In the genomic region with DNA sequence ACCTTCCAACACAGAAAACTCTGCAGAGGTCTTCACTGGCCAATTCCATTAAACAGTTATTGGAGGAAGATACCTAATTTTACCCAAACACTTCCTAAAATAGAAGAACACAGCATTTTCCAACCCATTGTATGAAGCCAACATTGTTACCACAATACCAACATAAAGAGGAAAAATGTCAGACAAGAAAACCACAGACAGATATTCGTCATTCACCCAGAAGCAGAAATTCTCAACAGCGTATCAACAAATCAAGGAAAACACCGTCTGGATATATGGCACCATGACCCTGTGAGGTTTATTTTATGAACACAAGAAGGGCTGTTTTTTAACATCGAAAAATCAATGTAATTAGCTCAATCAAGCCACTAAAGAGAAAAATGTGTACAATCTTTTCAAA, we compare ENCODE assay signal across 20 cellular contexts.
"Had no signal": no experiment of that assay in that cellular context is flagged by ENCODE, and none has a peak within 500 bp of the region (broad histone marks: within the 10 kb centered on the region; RNA-seq: fewer than 3 reads in every experiment).

No MANE protein-coding gene starts in this region.

- DNase-seq: activated CD4-positive, alpha-beta memory T cell treated with anti-CD3 and anti-CD28 coated beads, Interleukin-2, amount 10 ng/mL, durations not matched to agents 7 days and 5 days; activated CD4-positive, alpha-beta T cell treated with anti-CD3 and anti-CD28 coated beads for 1 hour; activated CD4-positive, alpha-beta T cell treated with anti-CD3 and anti-CD28 coated beads, Interleukin-2, amount 10 ng/mL, durations not matched to agents 7 days and 5 days; activated naive CD8-positive, alpha-beta T cell treated with anti-CD3 and anti-CD28 coated beads, Interleukin-2, amount 50 U/mL, for 24 hours; activated T-cell treated with anti-CD3 and anti-CD28 coated beads, Interleukin-2, amount 50 U/mL, for 4 hours; amygdala; colonic mucosa; effector CD8-positive, alpha-beta T cell; esophagus squamous epithelium; left lung; lower lobe of right lung; mesendoderm; mucosa of descending colon; right cardiac atrium; spleen; stimulated activated naive CD4-positive, alpha-beta T cell; tibial artery had no signal

- H3K36me3 Mint-ChIP-seq: activated naive CD4-positive, alpha-beta T cell treated with anti-CD3 and anti-CD28 coated beads, Interleukin-2, amount 50 U/mL, for 24 hours; natural killer cell treated with Interleukin-12 subunit alpha and Interleukin-12 subunit beta and Interleukin-15 and Interleukin-18, amount 100 ng/mL, for 72 hours had no signal

- H3K27ac Mint-ChIP-seq: activated CD4-positive, alpha-beta memory T cell treated with anti-CD3 and anti-CD28 coated beads, Interleukin-2, amount 10 ng/mL, durations not matched to agents 7 days and 5 days; activated CD4-positive, alpha-beta T cell treated with anti-CD3 and anti-CD28 coated beads, Interleukin-2, amount 10 ng/mL, durations not matched to agents 7 days and 5 days; activated naive CD4-positive, alpha-beta T cell treated with anti-CD3 and anti-CD28 coated beads, Interleukin-2, amount 50 U/mL, for 24 hours; activated naive CD8-positive, alpha-beta T cell treated with anti-CD3 and anti-CD28 coated beads, Interleukin-2, amount 50 U/mL, for 24 hours; activated T-helper 17 cell treated with anti-CD3 and anti-CD28 coated beads, Interleukin-2, amount 50 U/mL, for 72 hours; natural killer cell treated with Interleukin-12 subunit alpha and Interleukin-12 subunit beta and Interleukin-15 and Interleukin-18, amount 100 ng/mL, for 72 hours had no signal

- H3K9me3 Mint-ChIP-seq: activated naive CD4-positive, alpha-beta T cell treated with anti-CD3 and anti-CD28 coated beads, Interleukin-2, amount 50 U/mL, for 24 hours; activated naive CD8-positive, alpha-beta T cell treated with anti-CD3 and anti-CD28 coated beads, Interleukin-2, amount 50 U/mL, for 24 hours; activated T-cell treated with anti-CD3 and anti-CD28 coated beads, Interleukin-2, amount 50 U/mL, for 4 hours; activated T-helper 17 cell treated with anti-CD3 and anti-CD28 coated beads, Interleukin-2, amount 50 U/mL, for 72 hours; natural killer cell treated with Interleukin-12 subunit alpha and Interleukin-12 subunit beta and Interleukin-15 and Interleukin-18, amount 100 ng/mL, for 72 hours had no signal

- H3K4me3 Mint-ChIP-seq: activated CD4-positive, alpha-beta memory T cell treated with anti-CD3 and anti-CD28 coated beads, Interleukin-2, amount 10 ng/mL, durations not matched to agents 7 days and 5 days; activated CD4-positive, alpha-beta T cell treated with anti-CD3 and anti-CD28 coated beads, Interleukin-2, amount 10 ng/mL, durations not matched to agents 7 days and 5 days; activated naive CD4-positive, alpha-beta T cell treated with anti-CD3 and anti-CD28 coated beads, Interleukin-2, amount 50 U/mL, for 24 hours; activated naive CD8-positive, alpha-beta T cell treated with anti-CD3 and anti-CD28 coated beads, Interleukin-2, amount 50 U/mL, for 24 hours; activated T-cell treated with anti-CD3 and anti-CD28 coated beads, Interleukin-2, amount 50 U/mL, for 4 hours; activated T-helper 17 cell treated with anti-CD3 and anti-CD28 coated beads, Interleukin-2, amount 50 U/mL, for 72 hours; natural killer cell treated with Interleukin-12 subunit alpha and Interleukin-12 subunit beta and Interleukin-15 and Interleukin-18, amount 100 ng/mL, for 72 hours had no signal

- H3K27me3 Mint-ChIP-seq: activated CD4-positive, alpha-beta memory T cell treated with anti-CD3 and anti-CD28 coated beads, Interleukin-2, amount 10 ng/mL, durations not matched to agents 7 days and 5 days; activated CD4-positive, alpha-beta T cell treated with anti-CD3 and anti-CD28 coated beads, Interleukin-2, amount 10 ng/mL, durations not matched to agents 7 days and 5 days; activated naive CD8-positive, alpha-beta T cell treated with anti-CD3 and anti-CD28 coated beads, Interleukin-2, amount 50 U/mL, for 24 hours; activated T-helper 17 cell treated with anti-CD3 and anti-CD28 coated beads, Interleukin-2, amount 50 U/mL, for 72 hours had no signal

- H3K4me1 Mint-ChIP-seq: activated CD4-positive, alpha-beta memory T cell treated with anti-CD3 and anti-CD28 coated beads, Interleukin-2, amount 10 ng/mL, durations not matched to agents 7 days and 5 days; activated CD4-positive, alpha-beta T cell treated with anti-CD3 and anti-CD28 coated beads, Interleukin-2, amount 10 ng/mL, durations not matched to agents 7 days and 5 days; activated naive CD4-positive, alpha-beta T cell treated with anti-CD3 and anti-CD28 coated beads, Interleukin-2, amount 50 U/mL, for 24 hours; activated T-helper 17 cell treated with anti-CD3 and anti-CD28 coated beads, Interleukin-2, amount 50 U/mL, for 72 hours had no signal
